8 cellular contexts compared by ENCODE assay signal in genomic region chr5:400282-401215, GRCh38. TPM values are rescaled to one million over a fixed set of nuclear protein-coding genes. Genes with fewer than 3 reads are reported as not detected.
DNase-seq lines count a peak whose midpoint lies in the region; ATAC-seq and TF ChIP-seq lines count a peak whose summit lies in the region.

No MANE protein-coding gene starts in this region.

- TF ChIP-seq POLR2A in thyroid gland (IDR thresholded peaks at IDR 0.05), result no peak

- H3K4me3 Mint-ChIP-seq in stimulated activated naive CD8-positive, alpha-beta T cell treated with anti-CD3 and anti-CD28 coated beads, Interleukin-15, amount 100 ng/mL, for 72 hours, result peak overlapping the region; percentile 75 to 88
- H3K4me3 Mint-ChIP-seq in effector memory CD8-positive, alpha-beta T cell, result no peak overlapping the region

- H3K4me1 Mint-ChIP-seq in stimulated activated naive CD8-positive, alpha-beta T cell treated with anti-CD3 and anti-CD28 coated beads, Interleukin-15, amount 100 ng/mL, for 72 hours, result peaks cover 61% of the 10 kb centered on the region
- no peaks in the 10 kb centered on the region for H3K4me1 Mint-ChIP-seq in effector memory CD8-positive, alpha-beta T cell (ENCODE audit: low read depth in 2 of 2)

- peak; percentile 94 for DNase-seq in NCI-H2171 (lab: John Stamatoyannopoulos, UW)
- DNase-seq in NCI-H2171 treated with DMSO at 0.1 percent for 48 hours (lab: John Stamatoyannopoulos, UW), result no peak
- DNase-seq in RPMI7951 (ENCODE audit: low read depth), result peak; percentile 80
- DNase-seq in fibroblast of the conjunctiva (ENCODE audit: low read depth), result peak; percentile 55
- DNase-seq in stimulated activated naive CD8-positive, alpha-beta T cell treated with anti-CD3 and anti-CD28 coated beads, Interleukin-15, amount 100 ng/mL, for 72 hours, result no peak
- DNase-seq in thyroid gland, result no peak
- DNase-seq in effector memory CD8-positive, alpha-beta T cell, result no peak

- no peak for TF ChIP-seq CTCF in thyroid gland (IDR thresholded peaks at IDR 0.05)

- H3K27me3 ChIP-seq in thyroid gland, result no peaks in the 10 kb centered on the region

- intact Hi-C loops in thyroid gland (cut with DNase I), result no loop called here

- no peaks in the 10 kb centered on the region for H3K9me3 Mint-ChIP-seq in stimulated activated naive CD8-positive, alpha-beta T cell treated with anti-CD3 and anti-CD28 coated beads, Interleukin-15, amount 100 ng/mL, for 72 hours
- no peaks in the 10 kb centered on the region for H3K9me3 Mint-ChIP-seq in effector memory CD8-positive, alpha-beta T cell

- peak overlapping the region; percentile 97 to 99 for H3K27ac Mint-ChIP-seq in stimulated activated naive CD8-positive, alpha-beta T cell treated with anti-CD3 and anti-CD28 coated beads, Interleukin-15, amount 100 ng/mL, for 72 hours
- H3K27ac Mint-ChIP-seq in effector memory CD8-positive, alpha-beta T cell, result no peak overlapping the region

- no peaks in the 10 kb centered on the region for H3K36me3 ChIP-seq in thyroid gland

- peak overlapping the region in 1 of 3 donors; percentile 44 for H3K27ac ChIP-seq in thyroid gland

- no peaks in the 10 kb centered on the region for H3K27me3 Mint-ChIP-seq in stimulated activated naive CD8-positive, alpha-beta T cell treated with anti-CD3 and anti-CD28 coated beads, Interleukin-15, amount 100 ng/mL, for 72 hours
- peaks cover 45 to 61% of the 10 kb centered on the region in 2 donors for H3K27me3 Mint-ChIP-seq in effector memory CD8-positive, alpha-beta T cell

- H3K9me3 ChIP-seq in thyroid gland, result no peaks in the 10 kb centered on the region

- H3K36me3 Mint-ChIP-seq in effector memory CD8-positive, alpha-beta T cell (ENCODE audit: insufficient read depth), result no peaks in the 10 kb centered on the region

- WGBS in thyroid gland, 2 donors, result 51 to 59% methylated on average over 24 to 27 of the region's 27 CpGs

- peaks cover 8 to 12% of the 10 kb centered on the region in 2 donors for H3K4me1 ChIP-seq in thyroid gland

- ATAC-seq in HG02870 (IDR thresholded peaks at IDR 0.05; ENCODE audit: unreplicated experiment), result peak; percentile 6
- no peak for ATAC-seq in stimulated activated naive CD8-positive, alpha-beta T cell treated with anti-CD3 and anti-CD28 coated beads, Interleukin-15, amount 100 ng/mL, for 72 hours
- no peak for ATAC-seq in effector memory CD8-positive, alpha-beta T cell (replicated peaks)

- no peak overlapping the region for H3K4me3 ChIP-seq in thyroid gland (replicated peaks in 1 of 3)

RNA-seq across cellular contexts. Expression of gene EXOC3, which starts 42.4 kb away (rescaled TPM):
- 22.7 and 25.2 TPM in 2 replicates for total RNA-seq in RPMI7951 (2014; rRNA removed; shearing (Covaris generic))
- total RNA-seq in thyroid gland, result 10 to 100 TPM; 39.7 to 49.6 (median 45.0) TPM

Comparison
In these comparisons a context has a peak if more than half of its experiments do, and no peak if none do; other contexts are left out.
1. DNase-seq: peak in NCI-H2171 (single experiment), RPMI7951 (single experiment) and fibroblast of the conjunctiva (single experiment); none in NCI-H2171 treated with DMSO at 0.1 percent for 48 hours (single experiment), stimulated activated naive CD8-positive, alpha-beta T cell treated with anti-CD3 and anti-CD28 coated beads, Interleukin-15, amount 100 ng/mL, for 72 hours (0 of 2), thyroid gland (0 of 2) and effector memory CD8-positive, alpha-beta T cell (0 of 3).
2. H3K27ac Mint-ChIP-seq: peak in stimulated activated naive CD8-positive, alpha-beta T cell treated with anti-CD3 and anti-CD28 coated beads, Interleukin-15, amount 100 ng/mL, for 72 hours (2 of 2); none in effector memory CD8-positive, alpha-beta T cell (0 of 2).
3. H3K4me3 Mint-ChIP-seq: peak in stimulated activated naive CD8-positive, alpha-beta T cell treated with anti-CD3 and anti-CD28 coated beads, Interleukin-15, amount 100 ng/mL, for 72 hours (2 of 2); none in effector memory CD8-positive, alpha-beta T cell (0 of 2).